Comparison of ENCODE assay signal across 8 cellular contexts in the genomic region with DNA sequence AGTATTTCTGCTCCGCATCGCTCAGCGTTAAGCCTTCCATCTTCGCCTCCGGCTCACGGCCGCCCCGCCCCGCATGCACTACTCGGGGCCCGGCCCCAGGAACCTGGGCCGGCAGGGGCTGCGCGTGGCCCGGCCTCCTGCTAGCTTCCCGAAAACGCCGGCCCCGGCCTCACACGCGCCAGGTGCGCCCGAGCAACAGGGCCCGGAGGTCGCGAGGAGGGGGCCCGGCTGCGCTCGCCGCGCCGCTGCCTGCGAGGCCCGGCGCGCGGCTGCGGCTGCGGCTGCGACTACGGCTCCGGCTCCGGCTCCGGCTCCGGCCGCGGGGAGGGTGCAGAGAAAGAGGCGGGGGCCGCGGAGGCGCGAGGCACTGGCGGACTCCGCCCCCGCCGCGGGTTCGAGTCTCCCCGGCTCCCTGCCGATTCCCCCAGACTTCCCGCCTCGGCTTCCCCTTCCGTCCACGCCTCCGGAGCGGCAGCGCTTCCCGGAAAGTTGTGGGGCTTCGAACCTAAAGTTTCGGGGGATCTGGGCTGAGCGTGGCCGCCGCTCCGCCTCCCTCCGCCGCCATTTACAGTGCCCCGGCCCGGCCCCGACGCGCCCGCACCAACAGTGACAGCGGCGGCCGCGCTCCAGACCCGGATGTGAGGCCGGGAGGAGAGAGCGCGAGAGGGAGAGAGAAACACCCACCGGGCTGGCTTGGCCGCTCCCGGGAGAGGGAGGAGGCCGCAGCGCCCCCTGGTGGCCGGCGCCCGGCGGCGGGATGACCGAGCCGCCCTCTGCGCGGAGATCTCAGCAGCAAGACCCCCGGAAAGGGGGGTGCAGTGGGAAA. TPM values are rescaled to one million over a fixed set of nuclear protein-coding genes. Genes with fewer than 3 reads are reported as not detected.
DNase-seq lines count a peak whose midpoint lies in the region; ATAC-seq, FAIRE-seq and TF ChIP-seq lines count a peak whose summit lies in the region.

Gene REPS1, minus strand, starts transcription at position 611 of the 826 bp plus-strand sequence. Its CDS starts 571 bp downstream, at position 40.

- no peak for DNase-seq in AG04449 (ENCODE audit: low read depth, low spot score)
- peak; percentile 93 for DNase-seq in NCI-H2196 (lab: John Stamatoyannopoulos, UW; ENCODE audit: unreplicated experiment)
- DNase-seq in WTC11 (ENCODE audit: low spot score): peak; percentile 96
- DNase-seq in bronchial epithelial cell (ENCODE audit: low read depth): peak; percentile 64
- peak; percentile 90 to 92 (median 91) for DNase-seq in immature natural killer cell
- DNase-seq in spleen: peak; percentile 98

- TF ChIP-seq CTCF in AG04449 (IDR thresholded peaks at IDR 0.05; ENCODE audit: insufficient read depth, low read length, missing control alignments): peak; percentile 94
- TF ChIP-seq CTCF in WTC11 (IDR thresholded peaks at IDR 0.05): peak; percentile 98
- peak; percentile 95 for TF ChIP-seq CTCF in bronchial epithelial cell (IDR thresholded peaks at IDR 0.05; ENCODE audit: insufficient read depth, low read length, severe bottlenecking)
- peak; percentile 76 to 99 (median 96) for TF ChIP-seq CTCF in spleen (IDR thresholded peaks at IDR 0.05 in 8 of 11, conservative IDR thresholded peaks at IDR 0.05 in 3 of 11)

- POLR2A ChIA-PET in AG04449 (lab: Yijun Ruan, JAX): interaction anchor here (1.3 kb wide), 1 partner anchor 14 kb away, joined by 3 read pairs; no protein-coding TSS in a partner anchor
- POLR2A ChIA-PET in WTC11 (lab: Charles Lee): interaction anchor here (1.0 to 1.7 kb wide), 5 partner anchors 10 to 382 kb away, joined by 3 to 10 read pairs (median 4); partner anchors contain the start of genes ABRACL and ECT2L

- H3K36me3 Mint-ChIP-seq in WTC11 (no peaks in the 10 kb centered on the region), immature natural killer cell (no peaks in the 10 kb centered on the region)

- 0 to 1% (median 0%) methylated on average over 31 to 105 of the region's 105 CpGs for WGBS in spleen, 5 donors

- ATAC-seq in GM18867 (IDR thresholded peaks at IDR 0.05; ENCODE audit: unreplicated experiment) (peak; percentile 96), HG03097 (IDR thresholded peaks at IDR 0.05; ENCODE audit: low FRiP score, unreplicated experiment) (peak; percentile 90), WTC11 (peak; percentile 90)

- H3K27ac ChIP-seq in spleen: peak within 1 kb of the TSS; percentile 86 to 96 (median 92)

- CTCF ChIA-PET in AG04449 (lab: Yijun Ruan, JAX): interaction anchor here (0.9 to 7.0 kb wide), 37 partner anchors 9 to 872 kb away, joined by 3 to 123 read pairs (median 4); partner anchors contain the start of gene ECT2L
- CTCF ChIA-PET in WTC11 (lab: Charles Lee): interaction anchor here (0.5 to 2.3 kb wide), 14 partner anchors 11 to 972 kb away, joined by 3 to 9 read pairs (median 4); partner anchors contain the start of gene CCDC28A

- H3K4me3 ChIP-seq in AG04449 (ENCODE audit: low read depth, low read length) (peak within 1 kb of the TSS; percentile 86), bronchial epithelial cell (ENCODE audit: low read depth, low read length) (peak within 1 kb of the TSS; percentile 82), spleen (peak within 1 kb of the TSS; percentile 66 to 88 (median 76))

- intact Hi-C loops in spleen (cut with DNase I; ENCODE audit: low total_unique reads): loop anchor here (5.0 kb wide), 1 partner anchor 171 kb away; no protein-coding TSS in a partner anchor

- FAIRE-seq in bronchial epithelial cell (lab: Jason Lieb, UNC): no peak

- peaks cover 23 to 58% (median 51%) of the 10 kb centered on the region in 6 donors for H3K4me1 ChIP-seq in spleen

- H3K4me1 Mint-ChIP-seq in WTC11 (peaks cover 12% of the 10 kb centered on the region), immature natural killer cell (peaks cover 7 to 22% of the 10 kb centered on the region in 2 donors)

- H3K4me3 Mint-ChIP-seq in WTC11: peak within 1 kb of the TSS; percentile 84
- peak within 1 kb of the TSS; percentile 90 to 93 (median 90) for H3K4me3 Mint-ChIP-seq in immature natural killer cell

- no peaks in the 10 kb centered on the region for H3K9me3 ChIP-seq in spleen

- H3K27ac Mint-ChIP-seq in WTC11 (peak within 1 kb of the TSS; percentile 57), immature natural killer cell (peak within 1 kb of the TSS; percentile 86 to 94 (median 89))

- TF ChIP-seq POLR2A in spleen (IDR thresholded peaks at IDR 0.05): no peak

- H3K27me3 Mint-ChIP-seq in WTC11 (ENCODE audit: low read depth) (no peaks in the 10 kb centered on the region), immature natural killer cell (ENCODE audit: low read depth in 3 of 3) (peaks cover 0 to 10% (median 5%) of the 10 kb centered on the region in 3 donors)

- no peaks in the 10 kb centered on the region for H3K36me3 ChIP-seq in bronchial epithelial cell (ENCODE audit: control insufficient read depth, insufficient read depth, low read length)
- no peaks in the 10 kb centered on the region for H3K36me3 ChIP-seq in spleen

- H3K27me3 ChIP-seq in bronchial epithelial cell (ENCODE audit: control insufficient read depth, insufficient read depth, low read length) (no peaks in the 10 kb centered on the region), spleen (replicated peaks in 1 of 7) (no peaks in the 10 kb centered on the region)

- H3K9me3 Mint-ChIP-seq in WTC11 (no peaks in the 10 kb centered on the region), immature natural killer cell (no peaks in the 10 kb centered on the region)

TF ChIP-seq in WTC11, 78 proteins besides CTCF, POLR2A, EP300 and RAD21 (continues in another document):
- TF ChIP-seq SP1 (CRISPR knock-in tag; conservative IDR thresholded peaks at IDR 0.05) (peak; percentile 43; the same call in 1 of the 2 replicates), ZNF425 (CRISPR knock-in tag; conservative IDR thresholded peaks at IDR 0.05) (no peak), ATF2 (CRISPR knock-in tag; IDR thresholded peaks at IDR 0.05; ENCODE audit: borderline replicate concordance, low read depth) (0 out of 2 replicates have a peak, but pooled peaks have one; percentile 50), NR1H2 (CRISPR knock-in tag; IDR thresholded peaks at IDR 0.05) (no peak), ZNF219 (CRISPR knock-in tag; IDR thresholded peaks at IDR 0.05; ENCODE audit: borderline replicate concordance) (no peak), FOXP4 (CRISPR knock-in tag; IDR thresholded peaks at IDR 0.05) (peak; percentile 55; the same call in 1 of the 2 replicates), TEAD4 (CRISPR knock-in tag; IDR thresholded peaks at IDR 0.05) (no peak)
- TF ChIP-seq, protein P1, sequence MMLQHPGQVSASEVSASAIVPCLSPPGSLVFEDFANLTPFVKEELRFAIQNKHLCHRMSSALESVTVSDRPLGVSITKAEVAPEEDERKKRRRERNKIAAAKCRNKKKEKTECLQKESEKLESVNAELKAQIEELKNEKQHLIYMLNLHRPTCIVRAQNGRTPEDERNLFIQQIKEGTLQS (CRISPR knock-in tag; conservative IDR thresholded peaks at IDR 0.05): no peak

RNA-seq across cellular contexts. Expression of gene REPS1, which starts in this region (rescaled TPM):
- total RNA-seq in WTC11 (2021) (51.0 to 55.1 TPM (median 54.6 TPM) in 3 replicates), bronchial epithelial cell (31.1 and 38.3 TPM in 2 replicates), spleen (10 to 100 TPM; 41.2 to 75.7 (median 61.6) TPM)
- polyA plus RNA-seq in immature natural killer cell (10 to 100 TPM; 14.3 to 25.6 (median 18.2) TPM), spleen (10 to 100 TPM; 17.2 to 31.5 (median 26.5) TPM)
